Comparison of ENCODE assay signal across 14 cellular contexts in the genomic region with DNA sequence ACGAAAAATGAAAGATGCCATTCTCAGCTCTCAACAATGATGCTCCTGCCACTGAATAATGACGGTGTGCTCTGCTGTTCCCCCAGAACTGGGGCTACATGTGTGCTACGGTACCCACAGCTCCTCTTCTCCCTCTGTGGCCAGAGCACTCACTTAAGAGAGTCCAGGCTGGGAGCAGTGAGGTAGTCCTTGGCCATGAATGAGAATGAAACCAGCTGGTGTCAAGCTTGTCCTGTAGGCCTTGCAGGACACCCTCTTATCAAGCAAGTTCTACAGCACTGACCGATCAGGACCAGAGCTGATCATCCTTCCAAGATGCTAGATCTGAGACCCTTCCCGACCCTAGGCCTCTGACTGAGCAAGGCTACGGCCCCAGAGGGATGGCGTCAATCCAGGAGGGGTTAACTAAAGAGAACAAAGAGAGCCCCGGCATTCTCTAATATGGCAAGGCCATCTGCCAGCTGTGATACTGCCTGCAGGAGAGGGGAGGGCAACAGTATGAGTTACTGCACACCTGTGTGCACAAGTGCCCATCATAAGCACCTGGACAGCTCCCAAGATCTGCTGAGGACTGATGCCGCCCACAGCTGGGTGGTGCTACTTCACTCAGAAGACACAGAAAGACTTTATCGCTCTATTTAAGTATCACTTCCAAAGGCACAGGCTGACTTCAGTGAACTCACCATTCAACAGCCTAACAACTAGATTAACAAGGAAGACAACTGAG. TPM values are rescaled to one million over a fixed set of nuclear protein-coding genes. Genes with fewer than 3 reads are reported as not detected.
A peak's percentile ranks its signal among the peaks of the same experiment; 100 is the strongest.
DNase-seq lines count a peak whose midpoint lies in the region; ATAC-seq and TF ChIP-seq lines count a peak whose summit lies in the region.
"Had no signal": no experiment of that assay in that cellular context is flagged by ENCODE, and none has a peak within 500 bp of the region (broad histone marks: within the 10 kb centered on the region; RNA-seq: fewer than 3 reads in every experiment).

No MANE protein-coding gene starts in this region.

- H3K27ac Mint-ChIP-seq in osteocyte (ENCODE audit: unreplicated experiment) = no peak overlapping the region

- H2AFZ ChIP-seq in ACC112 (ENCODE audit: low read length, unreplicated experiment) = no peak overlapping the region

- H3K27me3 Mint-ChIP-seq in osteocyte (ENCODE audit: unreplicated experiment) = no peaks in the 10 kb centered on the region

- TF ChIP-seq CTCF in RWPE2 (IDR thresholded peaks at IDR 0.05; ENCODE audit: poor library complexity, severe bottlenecking) (no peak), osteocyte (IDR thresholded peaks at IDR 0.05) (no peak), spleen (IDR thresholded peaks at IDR 0.05 in 8 of 11, conservative IDR thresholded peaks at IDR 0.05 in 3 of 11) (no peak)

- no peaks in the 10 kb centered on the region for H3K79me2 ChIP-seq in ACC112 (ENCODE audit: control insufficient read depth, insufficient read depth, low read length, unreplicated experiment)

- H3K4me1 ChIP-seq in ACC112 (ENCODE audit: control insufficient read depth, insufficient read depth, low read length, unreplicated experiment) = peaks cover 12% of the 10 kb centered on the region
- H3K4me1 ChIP-seq in RWPE2 (ENCODE audit: insufficient read depth, poor library complexity, severe bottlenecking) = no peaks in the 10 kb centered on the region
- H3K4me1 ChIP-seq in spleen = no peaks in the 10 kb centered on the region
- H3K4me1 ChIP-seq: SJCRH30 had no signal

- H3K4me1 Mint-ChIP-seq in osteocyte (ENCODE audit: unreplicated experiment) = no peaks in the 10 kb centered on the region

- no peaks in the 10 kb centered on the region for H3K27me3 ChIP-seq in ACC112 (ENCODE audit: insufficient read depth, low read length)
- H3K27me3 ChIP-seq in RWPE2 (ENCODE audit: insufficient read depth, poor library complexity, severe bottlenecking) = no peaks in the 10 kb centered on the region
- no peaks in the 10 kb centered on the region for H3K27me3 ChIP-seq in spleen (replicated peaks in 1 of 7)
- H3K27me3 ChIP-seq: ovary, SJCRH30 had no signal

- H3K36me3 Mint-ChIP-seq in osteocyte (ENCODE audit: unreplicated experiment) = peaks cover 61% of the 10 kb centered on the region

- ATAC-seq in RWPE2 (ENCODE audit: low read depth) (peak; percentile 38; the same call in 1 of the 3 replicates), HG03097 (IDR thresholded peaks at IDR 0.05; ENCODE audit: low FRiP score, unreplicated experiment) (no peak)

- no peak overlapping the region for H3K4me3 ChIP-seq in ACC112 (ENCODE audit: low read depth, low read length)
- H3K4me3 ChIP-seq in RWPE2 (ENCODE audit: severe bottlenecking) = no peak overlapping the region
- no peak overlapping the region for H3K4me3 ChIP-seq in spleen
- H3K4me3 ChIP-seq: ovary, SJCRH30 had no signal

- H3K36me3 ChIP-seq in ACC112 (ENCODE audit: insufficient read depth, low read length) (peaks cover 28% of the 10 kb centered on the region; the same call in 1 of the 2 replicates), RWPE2 (ENCODE audit: low read depth) (peaks cover 31% of the 10 kb centered on the region), spleen (peaks cover 8 to 100% (median 80%) of the 10 kb centered on the region in 6 donors)
- H3K36me3 ChIP-seq: ovary, SJCRH30 had no signal

- peak; percentile 40 for DNase-seq in HT-29 (ENCODE audit: low spot score)
- DNase-seq in RWPE2 (ENCODE audit: low spot score) = no peak
- DNase-seq in islet precursor cell = peak; percentile 57
- DNase-seq in kidney tubule cell (ENCODE audit: low spot score) = no peak
- DNase-seq in osteocyte (ENCODE audit: extremely low spot score, unreplicated experiment) = no peak
- DNase-seq in spleen = no peak
- DNase-seq: MV-4-11, NCI-H526 treated with DMSO at 0.1 percent for 48 hours, ovary, SJCRH30 had no signal

- no peak overlapping the region for H3K4me3 Mint-ChIP-seq in osteocyte (ENCODE audit: unreplicated experiment)
- H3K4me3 Mint-ChIP-seq: activated T-cell treated with anti-CD3 and anti-CD28 coated beads, Interleukin-2, amount 50 U/mL, for 72 hours had no signal

- TF ChIP-seq POLR2A in spleen (IDR thresholded peaks at IDR 0.05) = no peak

- H3K9me3 ChIP-seq in RWPE2 (ENCODE audit: severe bottlenecking) (no peaks in the 10 kb centered on the region), spleen (no peaks in the 10 kb centered on the region)
- H3K9me3 ChIP-seq: ovary, SJCRH30 had no signal

- intact Hi-C loops in spleen (cut with DNase I; ENCODE audit: low total_unique reads) = no loop called here

- H3K27ac ChIP-seq in ACC112 (ENCODE audit: low read depth, low read length) (peak overlapping the region; percentile 87), RWPE2 (ENCODE audit: poor library complexity, severe bottlenecking) (no peak overlapping the region), spleen (no peak overlapping the region)
- H3K27ac ChIP-seq: ovary, SJCRH30, VCaP had no signal

- 87 to 98% (median 93%) methylated on average over 6 to 10 of the region's 10 CpGs for WGBS in spleen, 5 donors

- no peaks in the 10 kb centered on the region for H3K9me3 Mint-ChIP-seq in osteocyte (ENCODE audit: unreplicated experiment)
- H3K9me3 Mint-ChIP-seq: activated T-cell treated with anti-CD3 and anti-CD28 coated beads, Interleukin-2, amount 50 U/mL, for 72 hours had no signal

RNA-seq across cellular contexts. Expression of a gene that starts 30.5 kb away (rescaled TPM):
- 10.3 and 13.3 TPM in 2 replicates for total RNA-seq in HT-29 (2014; rRNA removed; shearing (Covaris generic))
- total RNA-seq in osteocyte (69.2 and 69.8 TPM in 2 replicates), spleen (10 to 100 TPM; 35.9 to 75.6 (median 46.7) TPM)
- polyA plus RNA-seq in spleen = 10 to 100 TPM; 11.0 to 12.8 (median 12.2) TPM

Comparison
In these comparisons a context has a peak if more than half of its experiments do, and no peak if none do; other contexts are left out.
1. DNase-seq: peak in HT-29 (single experiment) and islet precursor cell (single experiment); none in RWPE2 (single experiment), kidney tubule cell (single experiment), osteocyte (single experiment) and spleen (single experiment).